Comparison of ENCODE assay signal across 8 cellular contexts in genomic region chr6:30769088-30769852, GRCh38. TPM values are rescaled to one million over a fixed set of nuclear protein-coding genes. Genes with fewer than 3 reads are reported as not detected.
DNase-seq lines count a peak whose midpoint lies in the region; ATAC-seq and TF ChIP-seq lines count a peak whose summit lies in the region.

No MANE protein-coding gene starts in this region.

- no peaks in the 10 kb centered on the region for H4K20me1 ChIP-seq in neural progenitor cell (ENCODE audit: low read depth)

- no peaks in the 10 kb centered on the region for H3K79me2 ChIP-seq in neural progenitor cell (ENCODE audit: low read depth)

- H3K27me3 Mint-ChIP-seq in CD4-positive, alpha-beta memory T cell: no peaks in the 10 kb centered on the region
- peaks cover 10% of the 10 kb centered on the region for H3K27me3 Mint-ChIP-seq in neural progenitor cell (ENCODE audit: insufficient read depth, low read depth)

- H3K27me3 ChIP-seq in CD4-positive, alpha-beta memory T cell (ENCODE audit: insufficient read depth, low read length): no peaks in the 10 kb centered on the region
- no peaks in the 10 kb centered on the region for H3K27me3 ChIP-seq in neural progenitor cell

- no peaks in the 10 kb centered on the region for H3K36me3 ChIP-seq in CD4-positive, alpha-beta memory T cell (ENCODE audit: insufficient read depth, low read length)
- H3K36me3 ChIP-seq in neural progenitor cell: no peaks in the 10 kb centered on the region

- ATAC-seq in stimulated activated naive CD8-positive, alpha-beta T cell treated with anti-CD3 and anti-CD28 coated beads, Interleukin-15, Interleukin-2, amounts not matched to agents 100 U/mL and 50 U/mL, for 24 hours: peak; percentile 64
- ATAC-seq in GM21360 (IDR thresholded peaks at IDR 0.05; ENCODE audit: unreplicated experiment): no peak

- no peaks in the 10 kb centered on the region for H3K36me3 Mint-ChIP-seq in CD4-positive, alpha-beta memory T cell
- no peaks in the 10 kb centered on the region for H3K36me3 Mint-ChIP-seq in neural progenitor cell

- H3K4me1 Mint-ChIP-seq in CD4-positive, alpha-beta memory T cell: peaks cover 36 to 67% (median 52%) of the 10 kb centered on the region in 4 donors
- peaks cover 69% of the 10 kb centered on the region for H3K4me1 Mint-ChIP-seq in neural progenitor cell

- no peaks in the 10 kb centered on the region for H3K9me3 ChIP-seq in CD4-positive, alpha-beta memory T cell (ENCODE audit: control insufficient read depth in 1 of 2, low read length in 2 of 2)
- H3K9me3 ChIP-seq in neural progenitor cell (ENCODE audit: low read depth): no peaks in the 10 kb centered on the region

- H3K4me3 Mint-ChIP-seq in CD4-positive, alpha-beta memory T cell: peak overlapping the region; percentile 61 to 83 (median 72)
- peak overlapping the region; percentile 71 for H3K4me3 Mint-ChIP-seq in neural progenitor cell

- peak overlapping the region; percentile 23 to 92 (median 88) for H3K27ac Mint-ChIP-seq in CD4-positive, alpha-beta memory T cell
- H3K27ac Mint-ChIP-seq in neural progenitor cell: peak overlapping the region; percentile 87

- DNase-seq in CD4-positive, alpha-beta memory T cell: peak; percentile 41 to 78 (median 49)
- peak; percentile 16 for DNase-seq in NCI-H446 treated with DMSO at 0.1 percent for 48 hours (lab: John Stamatoyannopoulos, UW)
- peak; percentile 87 for DNase-seq in activated CD8-positive, alpha-beta memory T cell treated with anti-CD3 and anti-CD28 coated beads, Interleukin-2, amount 50 U/mL, for 48 hours
- DNase-seq in epithelial cell of proximal tubule (ENCODE audit: low read depth): peak; percentile 86
- peak; percentile 57 for DNase-seq in neural progenitor cell (ENCODE audit: low spot score)
- DNase-seq in stimulated activated naive CD8-positive, alpha-beta T cell treated with anti-CD3 and anti-CD28 coated beads, Interleukin-15, Interleukin-2, amounts not matched to agents 100 U/mL and 50 U/mL, for 24 hours: peak; percentile 86
- DNase-seq in NCI-H1105 (lab: John Stamatoyannopoulos, UW): no peak

- peaks cover 0 to 4% (median 0%) of the 10 kb centered on the region in 8 donors for H3K9me3 Mint-ChIP-seq in CD4-positive, alpha-beta memory T cell
- H3K9me3 Mint-ChIP-seq in neural progenitor cell: peaks cover 4% of the 10 kb centered on the region

- intact Hi-C loops in CD4-positive, alpha-beta memory T cell (cut with micrococcal nuclease): loop anchor here (2.0 kb wide), 1 partner anchor 24 kb away; no protein-coding TSS in a partner anchor

- no peak overlapping the region for H3K9ac ChIP-seq in neural progenitor cell

- POLR2A ChIA-PET in CD4-positive, alpha-beta memory T cell (lab: Charles Lee; ENCODE audit: partially characterized antibody): interaction anchor here (0.6 to 1.9 kb wide), 16 partner anchors 13 to 198 kb away, joined by 3 to 23 read pairs (median 4); partner anchors contain the start of genes ABCF1 and MDC1

- H3F3A ChIP-seq in neural progenitor cell (ENCODE audit: low read depth): peaks cover 8% of the 10 kb centered on the region

- H3K4me3 ChIP-seq in CD4-positive, alpha-beta memory T cell (ENCODE audit: low read length in 2 of 2): peak overlapping the region in 1 of 2 donors; percentile 28
- H3K4me3 ChIP-seq in epithelial cell of proximal tubule (ENCODE audit: low read depth, low read length) (peak overlapping the region; percentile 46), neural progenitor cell (no peak overlapping the region)

- peak overlapping the region; percentile 18 for H3K27ac ChIP-seq in CD4-positive, alpha-beta memory T cell (ENCODE audit: low read depth, low read length)
- H3K27ac ChIP-seq in neural progenitor cell: no peak overlapping the region

- CTCF ChIA-PET in CD4-positive, alpha-beta memory T cell (lab: Charles Lee; ENCODE audit: partially characterized antibody): interaction anchor here (0.8 to 1.5 kb wide), 7 partner anchors 19 to 318 kb away, joined by 3 to 4 read pairs (median 3); partner anchors contain the start of gene IER3

- H3K4me2 ChIP-seq in neural progenitor cell: peak overlapping the region; percentile 62

- TF ChIP-seq CTCF in epithelial cell of proximal tubule (conservative IDR thresholded peaks at IDR 0.05; ENCODE audit: low read depth, low read length) (no peak), neural progenitor cell (IDR thresholded peaks at IDR 0.05) (no peak)

- H3K4me1 ChIP-seq in CD4-positive, alpha-beta memory T cell (ENCODE audit: insufficient read depth, low read length): peaks cover 40% of the 10 kb centered on the region
- peaks cover 26% of the 10 kb centered on the region for H3K4me1 ChIP-seq in neural progenitor cell

- H2AFZ ChIP-seq in neural progenitor cell (replicated peaks): peak overlapping the region; percentile 74

RNA-seq across cellular contexts. Expression of gene IER3, which starts 24.9 kb away (rescaled TPM):
- 10 to 100 TPM; 11.3 to 11.4 TPM for total RNA-seq in CD4-positive, alpha-beta memory T cell
- under 1 TPM; 0.77 to 0.83 TPM for polyA plus RNA-seq in CD4-positive, alpha-beta memory T cell
- 336 and 354 TPM in 2 replicates for total RNA-seq in epithelial cell of proximal tubule
- total RNA-seq in neural progenitor cell (ENCODE audit: low replicate concordance): 2.0 and 7.1 TPM in 2 replicates

RNA-seq across cellular contexts. Expression of gene FLOT1, which starts 26.8 kb away (rescaled TPM):
- total RNA-seq in CD4-positive, alpha-beta memory T cell: 10 to 100 TPM; 75.3 to 78.5 TPM
- polyA plus RNA-seq in CD4-positive, alpha-beta memory T cell: 10 to 100 TPM; 74.6 to 82.1 TPM
- total RNA-seq in epithelial cell of proximal tubule (91.7 and 100 TPM in 2 replicates), neural progenitor cell (ENCODE audit: low replicate concordance) (80.3 and 96.9 TPM in 2 replicates)

RNA-seq across cellular contexts. Expression of gene TUBB, which starts 49.1 kb away (rescaled TPM):
- total RNA-seq in CD4-positive, alpha-beta memory T cell: 100 to 1,000 TPM; 285 to 300 TPM
- 100 to 1,000 TPM in 1 of 2 donors, 10 to 100 TPM in 1; 74.8 to 142 TPM for polyA plus RNA-seq in CD4-positive, alpha-beta memory T cell
- 1,157 and 1,940 TPM in 2 replicates for total RNA-seq in epithelial cell of proximal tubule
- total RNA-seq in neural progenitor cell (ENCODE audit: low replicate concordance): 1,479 and 2,270 TPM in 2 replicates

RNA-seq across cellular contexts. Expression of gene MDC1, which starts 52.2 kb away (rescaled TPM):
- 10 to 100 TPM; 60.7 to 73.5 TPM for total RNA-seq in CD4-positive, alpha-beta memory T cell
- 1 to 10 TPM in 1 of 2 donors, not detected in 1; 9.8 TPM for polyA plus RNA-seq in CD4-positive, alpha-beta memory T cell
- total RNA-seq in epithelial cell of proximal tubule (11.4 and 20.7 TPM in 2 replicates), neural progenitor cell (ENCODE audit: low replicate concordance) (22.6 and 29.5 TPM in 2 replicates)

Comparison
In these comparisons a context has a peak if more than half of its experiments do, and no peak if none do; other contexts are left out.
1. RNA of gene IER3, which starts 24.9 kb away (total RNA-seq): 336 to 354 TPM in epithelial cell of proximal tubule; 11.3 to 11.4 TPM in CD4-positive, alpha-beta memory T cell and 2.0 to 7.1 TPM in neural progenitor cell; every median in the first group is over 10 times any median in the second.